In the genomic region with DNA sequence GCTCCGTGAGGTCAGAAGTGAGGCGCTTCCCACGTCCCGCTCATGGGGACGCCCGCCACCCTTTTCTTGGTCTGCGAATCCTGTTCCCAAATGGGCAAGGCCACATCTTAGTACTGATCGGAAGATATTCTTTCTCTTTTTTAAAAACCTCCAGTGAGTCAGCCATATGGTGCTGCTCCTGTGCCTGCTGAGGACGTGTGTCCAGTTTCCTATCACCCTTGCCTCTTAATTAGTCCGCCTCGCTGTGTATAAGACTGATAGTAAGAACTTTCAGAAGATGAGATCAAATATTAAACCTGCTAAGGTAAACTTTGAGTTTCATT, we compare ENCODE assay signal across 7 cellular contexts. TPM values are rescaled to one million over a fixed set of nuclear protein-coding genes. Genes with fewer than 3 reads are reported as not detected.
DNase-seq lines count a peak whose midpoint lies in the region; ATAC-seq, FAIRE-seq and TF ChIP-seq lines count a peak whose summit lies in the region.

No MANE protein-coding gene starts in this region.

- no peak for TF ChIP-seq POLR2A in ovary (IDR thresholded peaks at IDR 0.05)

- H3K27ac ChIP-seq in ovary = peak overlapping the region; percentile 83 to 87

- intact Hi-C loops in ovary (cut with DNase I) = no loop called here

- H3K27me3 Mint-ChIP-seq in T-cell = no peaks in the 10 kb centered on the region

- peak overlapping the region; percentile 85 to 86 for H3K4me3 ChIP-seq in foreskin fibroblast (ENCODE audit: low read depth in 1 of 2, low read length in 2 of 2)
- peak overlapping the region; percentile 86 for H3K4me3 ChIP-seq in ovary

- ATAC-seq in HG02840 (IDR thresholded peaks at IDR 0.05; ENCODE audit: low FRiP score, unreplicated experiment) (peak; percentile 7), T-cell (replicated peaks in 1 of 4) (peak in 3 of 4 experiments; percentile 20 to 34 (median 27))

- POLR2A ChIA-PET in T-cell (lab: Charles Lee) = interaction anchor here (0.5 to 0.8 kb wide), 4 partner anchors 20 to 1146 kb away, joined by 3 read pairs; a partner anchor contains a TSS

- TF ChIP-seq EP300 in ovary (IDR thresholded peaks at IDR 0.05) = no peak

- peak; percentile 12 for FAIRE-seq in GM18507 (lab: Jason Lieb, UNC)

- WGBS in ovary, 3 donors = 0 to 1% (median 0%) methylated on average over 11 of the region's 11 CpGs

- TF ChIP-seq CTCF in foreskin fibroblast (IDR thresholded peaks at IDR 0.05; ENCODE audit: low read depth, low read length) (no peak), ovary (IDR thresholded peaks at IDR 0.05) (no peak)

- peak overlapping the region; percentile 94 to 95 for H3K27ac Mint-ChIP-seq in T-cell

- H3K36me3 Mint-ChIP-seq in T-cell = no peaks in the 10 kb centered on the region

- H3K4me3 Mint-ChIP-seq in T-cell = peak overlapping the region; percentile 96 to 98 (median 97)

- CTCF ChIA-PET in T-cell (lab: Charles Lee) = interaction anchor here in 1 of 2 donors (0.8 to 1.4 kb wide), 2 partner anchors 19 to 25 kb away, joined by 3 read pairs; no protein-coding TSS in a partner anchor

- no peaks in the 10 kb centered on the region for H3K27me3 ChIP-seq in ovary

- peaks cover 69 to 84% (median 70%) of the 10 kb centered on the region in 3 donors for H3K4me1 Mint-ChIP-seq in T-cell

- H3K4me1 ChIP-seq in ovary (ENCODE audit: insufficient read depth) = peaks cover 2% of the 10 kb centered on the region

- H3K9me3 ChIP-seq in ovary = no peaks in the 10 kb centered on the region

- no peak for DNase-seq in GM18507 (ENCODE audit: extremely low spot score, insufficient read length, low read depth)
- DNase-seq in T-cell = peak in 1 of 34 experiments; percentile 0
- DNase-seq in foreskin fibroblast = peak; percentile 17 to 51
- DNase-seq in ovary = no peak
- no peak for DNase-seq in LoVo (ENCODE audit: low spot score)
- DNase-seq in NCI-H1048 (lab: John Stamatoyannopoulos, UW) = no peak

- H3K36me3 ChIP-seq in ovary = no peaks in the 10 kb centered on the region

- no peaks in the 10 kb centered on the region for H3K9me3 Mint-ChIP-seq in T-cell

RNA-seq across cellular contexts. Expression of a gene that starts 0.6 kb away (rescaled TPM):
- 10 to 100 TPM; 24.7 to 42.2 (median 27.7) TPM for total RNA-seq in T-cell
- 10 to 100 TPM; 26.5 to 40.6 (median 31.7) TPM for total RNA-seq in ovary
- 10 to 100 TPM; 15.6 to 27.6 TPM for polyA plus RNA-seq in ovary

RNA-seq across cellular contexts. Expression of a gene that starts 1.1 kb away (rescaled TPM):
- 10 to 100 TPM; 25.1 to 35.2 (median 32.2) TPM for total RNA-seq in T-cell
- total RNA-seq in ovary = 10 to 100 TPM; 18.7 to 48.8 (median 25.8) TPM
- polyA plus RNA-seq in ovary = 10 to 100 TPM; 19.4 to 28.0 TPM

Comparison
In these comparisons a context has a peak if more than half of its experiments do, and no peak if none do; other contexts are left out.
1. DNase-seq: peak in foreskin fibroblast (2 of 2); none in GM18507 (single experiment), ovary (0 of 5), LoVo (single experiment) and NCI-H1048 (single experiment).